Comparison of ENCODE assay signal across 25 cellular contexts in the genomic region with DNA sequence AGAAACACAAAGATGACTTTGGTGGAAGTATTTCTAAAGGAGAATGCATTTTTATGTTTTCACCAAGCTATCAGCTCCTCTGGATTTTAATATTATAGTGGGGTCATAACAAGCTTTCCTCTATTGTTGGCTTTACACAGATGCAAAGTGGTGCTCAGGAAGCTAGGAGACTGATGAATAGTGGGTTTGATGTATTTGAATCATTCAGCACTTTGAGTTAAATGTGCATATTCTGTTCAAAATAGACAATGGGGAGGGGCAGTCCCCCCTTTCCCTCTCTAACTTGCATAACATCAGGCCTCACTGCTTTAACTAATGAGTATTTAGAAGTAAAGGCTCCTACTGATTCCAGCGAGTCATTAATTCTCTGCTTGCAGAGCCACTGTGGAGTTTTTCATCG.
"Had no signal": no experiment of that assay in that cellular context is flagged by ENCODE, and none has a peak within 500 bp of the region (broad histone marks: within the 10 kb centered on the region; RNA-seq: fewer than 3 reads in every experiment).

No MANE protein-coding gene starts in this region.

- H3K9me3 Mint-ChIP-seq: memory B cell; natural killer cell treated with Interleukin-12 subunit alpha and Interleukin-12 subunit beta and Interleukin-15 and Interleukin-18, amount 100 ng/mL, for 72 hours had no signal

- H3K4me1 Mint-ChIP-seq: memory B cell had no signal

- H3K9me3 ChIP-seq: esophagus squamous epithelium, gastroesophageal sphincter, lower lobe of right lung, sigmoid colon, stomach, thoracic aorta, transverse colon had no signal

- H3K36me3 Mint-ChIP-seq: memory B cell; natural killer cell treated with Interleukin-12 subunit alpha and Interleukin-12 subunit beta and Interleukin-15 and Interleukin-18, amount 100 ng/mL, for 72 hours; stimulated activated naive B cell treated with anti-CD40 and anti-IgM and Interleukin-4, amounts not matched to agents 10 μg/mL and 1 μg/mL and 100 μg/mL, for 72 hours had no signal

- H3K4me3 Mint-ChIP-seq: memory B cell; natural killer cell treated with Interleukin-12 subunit alpha and Interleukin-12 subunit beta and Interleukin-15 and Interleukin-18, amount 100 ng/mL, for 72 hours; stimulated activated naive B cell treated with anti-CD40 and anti-IgM and Interleukin-4, amounts not matched to agents 10 μg/mL and 1 μg/mL and 100 μg/mL, for 72 hours had no signal

- H3K27me3 ChIP-seq: esophagus squamous epithelium, gastroesophageal sphincter, right atrium auricular region, sigmoid colon, stomach, transverse colon had no signal

- H3K27ac Mint-ChIP-seq: memory B cell; natural killer cell treated with Interleukin-12 subunit alpha and Interleukin-12 subunit beta and Interleukin-15 and Interleukin-18, amount 100 ng/mL, for 72 hours; stimulated activated naive B cell treated with anti-CD40 and anti-IgM and Interleukin-4, amounts not matched to agents 10 μg/mL and 1 μg/mL and 100 μg/mL, for 72 hours had no signal

- DNase-seq: cortex of kidney; dorsolateral prefrontal cortex; effector memory CD4-positive, alpha-beta T cell; esophagus squamous epithelium; foreskin fibroblast; glutamatergic neuron; kidney; left cardiac atrium; left ventricle myocardium inferior; lower lobe of right lung; midbrain; posterior cingulate gyrus; sigmoid colon; stimulated activated CD4-positive, alpha-beta T cell treated with anti-CD3 and anti-CD28 coated beads, Interleukin-2, amount 100 ng/mL, for 24 hours; stimulated activated CD4-positive, alpha-beta T cell treated with anti-CD3 and anti-CD28 coated beads, Interleukin-4, amount 100 ng/mL, for 4 hours; stimulated activated naive B cell treated with anti-CD40 and anti-IgM and Interleukin-4, amounts not matched to agents 10 μg/mL and 1 μg/mL and 100 μg/mL, for 72 hours; stomach; substantia nigra; transverse colon had no signal

- H3K36me3 ChIP-seq: esophagus squamous epithelium, gastroesophageal sphincter, left ventricle myocardium inferior, lower lobe of right lung, right atrium auricular region, sigmoid colon, stomach, thoracic aorta, transverse colon had no signal

- H3K27ac ChIP-seq: dorsolateral prefrontal cortex, esophagus squamous epithelium, gastroesophageal sphincter, left ventricle myocardium inferior, lower lobe of right lung, right atrium auricular region, sigmoid colon, skin epidermis, stomach, thoracic aorta, transverse colon had no signal

- H3K4me1 ChIP-seq: esophagus squamous epithelium, gastroesophageal sphincter, left ventricle myocardium inferior, lower lobe of right lung, right atrium auricular region, sigmoid colon, stomach, transverse colon had no signal

- ATAC-seq: gastroesophageal sphincter; left cardiac atrium; lower lobe of right lung; natural killer cell treated with Interleukin-12 subunit alpha and Interleukin-12 subunit beta and Interleukin-15 and Interleukin-18, amount 100 ng/mL, for 72 hours; stimulated activated naive B cell treated with anti-CD40 and anti-IgM and Interleukin-4, amounts not matched to agents 10 μg/mL and 1 μg/mL and 100 μg/mL, for 72 hours had no signal

- H3K4me3 ChIP-seq: dorsolateral prefrontal cortex, esophagus squamous epithelium, gastroesophageal sphincter, left ventricle myocardium inferior, lower lobe of right lung, right atrium auricular region, sigmoid colon, skin epidermis, stomach, thoracic aorta, transverse colon had no signal
